9 cellular contexts compared by ENCODE assay signal in the genomic region with DNA sequence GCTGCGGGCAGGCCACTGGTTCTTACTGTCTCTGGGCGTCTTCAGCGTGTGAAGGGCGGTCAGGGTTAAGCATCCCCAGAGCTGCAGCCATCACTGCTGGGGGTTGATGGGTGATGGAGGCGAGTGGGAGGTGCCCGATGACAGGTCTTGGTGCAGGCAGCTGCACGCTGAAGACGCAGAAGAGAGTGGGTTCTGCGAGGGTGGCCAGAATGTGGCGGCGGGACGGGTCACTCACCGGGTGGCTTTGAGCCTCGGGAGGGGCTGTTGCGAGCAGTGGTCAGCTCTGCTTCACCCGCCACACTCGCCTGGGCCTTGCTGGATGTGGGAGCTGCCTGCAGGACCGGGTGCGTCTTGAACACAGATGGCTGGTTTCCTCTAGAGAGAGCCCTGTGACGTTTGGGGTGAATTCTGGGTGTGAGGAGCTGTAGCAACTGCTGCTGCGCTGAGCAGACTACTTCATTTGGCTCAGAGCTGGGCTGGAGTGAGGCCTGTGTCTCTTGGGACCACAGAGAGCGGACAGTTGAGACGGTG. TPM values are rescaled to one million over a fixed set of nuclear protein-coding genes. Genes with fewer than 3 reads are reported as not detected.
DNase-seq lines count a peak whose midpoint lies in the region; ATAC-seq and TF ChIP-seq lines count a peak whose summit lies in the region.
"Had no signal": no experiment of that assay in that cellular context is flagged by ENCODE, and none has a peak within 500 bp of the region (broad histone marks: within the 10 kb centered on the region; RNA-seq: fewer than 3 reads in every experiment).

No MANE protein-coding gene starts in this region.

- no peak overlapping the region for H3K4me3 Mint-ChIP-seq in CD14-positive monocyte
- H3K4me3 Mint-ChIP-seq in dendritic cell treated with granulocyte-macrophage colony-stimulating factor and Interleukin-4, amounts not matched to agents 40 ng/mL and 50 ng/mL, for 4 days = no peak overlapping the region
- H3K4me3 Mint-ChIP-seq in natural killer cell treated with Interleukin-12 subunit alpha and Interleukin-12 subunit beta and Interleukin-15 and Interleukin-18, amount 100 ng/mL, for 72 hours = peak overlapping the region; percentile 76

- H3K9ac ChIP-seq in NT2/D1 (ENCODE audit: insufficient read length, low read depth) = peak overlapping the region; percentile 25

- peaks cover 0 to 4% (median 0%) of the 10 kb centered on the region in 3 donors for H3K27me3 Mint-ChIP-seq in CD14-positive monocyte (ENCODE audit: low read depth in 3 of 3)
- H3K27me3 Mint-ChIP-seq in dendritic cell treated with granulocyte-macrophage colony-stimulating factor and Interleukin-4, amounts not matched to agents 40 ng/mL and 50 ng/mL, for 4 days = no peaks in the 10 kb centered on the region
- no peaks in the 10 kb centered on the region for H3K27me3 Mint-ChIP-seq in natural killer cell treated with Interleukin-12 subunit alpha and Interleukin-12 subunit beta and Interleukin-15 and Interleukin-18, amount 100 ng/mL, for 72 hours

- peak overlapping the region in 6 of 7 donors; percentile 26 to 87 (median 78) for H3K27ac Mint-ChIP-seq in CD14-positive monocyte
- H3K27ac Mint-ChIP-seq in dendritic cell treated with granulocyte-macrophage colony-stimulating factor and Interleukin-4, amounts not matched to agents 40 ng/mL and 50 ng/mL, for 4 days = peak overlapping the region; percentile 87
- H3K27ac Mint-ChIP-seq in natural killer cell treated with Interleukin-12 subunit alpha and Interleukin-12 subunit beta and Interleukin-15 and Interleukin-18, amount 100 ng/mL, for 72 hours = peak overlapping the region; percentile 36 to 75

- H3K9me3 Mint-ChIP-seq in CD14-positive monocyte = peaks cover 0 to 6% (median 0%) of the 10 kb centered on the region in 7 donors
- H3K9me3 Mint-ChIP-seq in dendritic cell treated with granulocyte-macrophage colony-stimulating factor and Interleukin-4, amounts not matched to agents 40 ng/mL and 50 ng/mL, for 4 days = no peaks in the 10 kb centered on the region
- H3K9me3 Mint-ChIP-seq in natural killer cell treated with Interleukin-12 subunit alpha and Interleukin-12 subunit beta and Interleukin-15 and Interleukin-18, amount 100 ng/mL, for 72 hours = no peaks in the 10 kb centered on the region

- peaks cover 27% of the 10 kb centered on the region for H3K4me1 ChIP-seq in NT2/D1 (ENCODE audit: insufficient read depth, insufficient read length)
- H3K4me1 ChIP-seq: ascending aorta had no signal

- peaks cover 26 to 44% of the 10 kb centered on the region in 2 donors for H3K36me3 Mint-ChIP-seq in CD14-positive monocyte
- peaks cover 38% of the 10 kb centered on the region for H3K36me3 Mint-ChIP-seq in dendritic cell treated with granulocyte-macrophage colony-stimulating factor and Interleukin-4, amounts not matched to agents 40 ng/mL and 50 ng/mL, for 4 days (ENCODE audit: low read depth)
- H3K36me3 Mint-ChIP-seq in natural killer cell treated with Interleukin-12 subunit alpha and Interleukin-12 subunit beta and Interleukin-15 and Interleukin-18, amount 100 ng/mL, for 72 hours = peaks cover 9% of the 10 kb centered on the region

- no peak for ATAC-seq in natural killer cell treated with Interleukin-12 subunit alpha and Interleukin-12 subunit beta and Interleukin-15 and Interleukin-18, amount 100 ng/mL, for 72 hours
- no peak for ATAC-seq in HG02870 (IDR thresholded peaks at IDR 0.05; ENCODE audit: unreplicated experiment)
- ATAC-seq in GM21447 (IDR thresholded peaks at IDR 0.05; ENCODE audit: unreplicated experiment) = no peak

- H3K36me3 ChIP-seq in NT2/D1 (ENCODE audit: insufficient read depth, insufficient read length, low read length) = peaks cover 11% of the 10 kb centered on the region

- TF ChIP-seq CTCF in CD14-positive monocyte (IDR thresholded peaks at IDR 0.05) = no peak

- intact Hi-C loops in CD14-positive monocyte (cut with micrococcal nuclease) = no loop called here
- intact Hi-C loops in dendritic cell treated with granulocyte-macrophage colony-stimulating factor and Interleukin-4, amounts not matched to agents 40 ng/mL and 50 ng/mL, for 4 days (cut with micrococcal nuclease) = no loop called here

- H3K4me3 ChIP-seq in NT2/D1 (ENCODE audit: insufficient read length, low read depth) = no peak overlapping the region
- H3K4me3 ChIP-seq: ascending aorta had no signal

- H3K9me3 ChIP-seq in NT2/D1 (ENCODE audit: insufficient read depth, low read length) = no peaks in the 10 kb centered on the region
- H3K9me3 ChIP-seq: ascending aorta had no signal

- peaks cover 78% of the 10 kb centered on the region for H3K4me1 Mint-ChIP-seq in CD14-positive monocyte
- peaks cover 81% of the 10 kb centered on the region for H3K4me1 Mint-ChIP-seq in dendritic cell treated with granulocyte-macrophage colony-stimulating factor and Interleukin-4, amounts not matched to agents 40 ng/mL and 50 ng/mL, for 4 days (ENCODE audit: low read depth)
- H3K4me1 Mint-ChIP-seq in natural killer cell treated with Interleukin-12 subunit alpha and Interleukin-12 subunit beta and Interleukin-15 and Interleukin-18, amount 100 ng/mL, for 72 hours (ENCODE audit: low read depth in 2 of 2) = peaks cover 63 to 71% of the 10 kb centered on the region in 2 donors

- DNase-seq in CD14-positive monocyte (ENCODE audit: low spot score) (no peak), NT2/D1 (ENCODE audit: low read depth, low spot score) (no peak), NAMALWA (ENCODE audit: low spot score) (no peak), dermis blood vessel endothelial cell (no peak)
- DNase-seq in natural killer cell treated with Interleukin-12 subunit alpha and Interleukin-12 subunit beta and Interleukin-15 and Interleukin-18, amount 100 ng/mL, for 72 hours (ENCODE audit: low spot score) = no peak

- H3K27me3 ChIP-seq in NT2/D1 (ENCODE audit: insufficient read depth, insufficient read length) = no peaks in the 10 kb centered on the region
- H3K27me3 ChIP-seq: ascending aorta had no signal

RNA-seq across cellular contexts. Expression of a gene that starts 44.6 kb away (rescaled TPM):
- not detected for polyA plus RNA-seq in CD14-positive monocyte
- not detected for total RNA-seq in natural killer cell treated with Interleukin-12 subunit alpha and Interleukin-12 subunit beta and Interleukin-15 and Interleukin-18, amount 100 ng/mL, for 72 hours
- 0.05 TPM in 1 of 2 replicates, not detected in the other for total RNA-seq in dermis blood vessel endothelial cell
- total RNA-seq: ascending aorta had no signal
